In genomic region chr12:130639759-130640158, GRCh38 we compare ENCODE assay signal across 17 cellular contexts.
DNase-seq lines count a peak whose midpoint lies in the region; ATAC-seq and TF ChIP-seq lines count a peak whose summit lies in the region.
"Had no signal": no experiment of that assay in that cellular context is flagged by ENCODE, and none has a peak within 500 bp of the region (broad histone marks: within the 10 kb centered on the region; RNA-seq: fewer than 3 reads in every experiment).

No MANE protein-coding gene starts in this region.

- H3K27ac ChIP-seq in RWPE2 (ENCODE audit: poor library complexity, severe bottlenecking) = no peak overlapping the region
- H3K27ac ChIP-seq: 22Rv1, HL-60 had no signal

- TF ChIP-seq CTCF in RWPE2 (IDR thresholded peaks at IDR 0.05; ENCODE audit: poor library complexity, severe bottlenecking) = no peak
- no peak for TF ChIP-seq CTCF in mesothelial cell of epicardium (IDR thresholded peaks at IDR 0.05; ENCODE audit: unreplicated experiment)

- H3K4me1 ChIP-seq in RWPE2 (ENCODE audit: insufficient read depth, poor library complexity, severe bottlenecking) = no peaks in the 10 kb centered on the region
- H3K4me1 ChIP-seq: HAP-1 had no signal

- H3K4me3 ChIP-seq in RWPE2 (ENCODE audit: severe bottlenecking) = no peak overlapping the region
- H3K4me3 ChIP-seq: HAP-1 had no signal

- H3K9me3 Mint-ChIP-seq in mesothelial cell of epicardium = peaks cover 6% of the 10 kb centered on the region
- H3K9me3 Mint-ChIP-seq: CD4-positive, alpha-beta T cell had no signal

- no peaks in the 10 kb centered on the region for H3K9me3 ChIP-seq in RWPE2 (ENCODE audit: severe bottlenecking)
- H3K9me3 ChIP-seq: BE2C, HAP-1 had no signal

- peaks cover 6% of the 10 kb centered on the region for H3K27me3 ChIP-seq in RWPE2 (ENCODE audit: insufficient read depth, poor library complexity, severe bottlenecking)
- H3K27me3 ChIP-seq: BE2C had no signal

- peaks cover 25% of the 10 kb centered on the region for H3K27me3 Mint-ChIP-seq in mesothelial cell of epicardium (ENCODE audit: low read depth)

- ATAC-seq in RWPE2 (ENCODE audit: low read depth) = peak; percentile 49; the same call in 1 of the 3 replicates

- H3K36me3 ChIP-seq in RWPE2 (ENCODE audit: low read depth) = no peaks in the 10 kb centered on the region
- H3K36me3 ChIP-seq: HAP-1 had no signal

- H3K4me1 Mint-ChIP-seq in mesothelial cell of epicardium = peaks cover 10% of the 10 kb centered on the region

- no peaks in the 10 kb centered on the region for H3K36me3 Mint-ChIP-seq in mesothelial cell of epicardium

- peak in 2 of 3 experiments; percentile 26 to 58 for DNase-seq in NCI-H1417 (lab: John Stamatoyannopoulos, UW)
- DNase-seq in NCI-H1417 treated with DMSO at 0.1 percent for 48 hours (lab: John Stamatoyannopoulos, UW) = no peak
- peak; percentile 27 for DNase-seq in A172 (ENCODE audit: low spot score)
- DNase-seq in RWPE2 (ENCODE audit: low spot score) = no peak
- no peak for DNase-seq in mesothelial cell of epicardium (ENCODE audit: low spot score in 2 of 2, unreplicated experiment in 2 of 2)
- no peak for DNase-seq in ecto neural progenitor cell (ENCODE audit: low spot score)
- no peak for DNase-seq in NCI-H1105 treated with DMSO at 0.1 percent for 48 hours (lab: John Stamatoyannopoulos, UW)
- DNase-seq in NCI-H82 (lab: John Stamatoyannopoulos, UW) = no peak
- DNase-seq: BE2C; CD4-positive, alpha-beta T cell; MV-4-11; NCI-H1694 treated with DMSO at 0.1 percent for 48 hours; NK-92 treated with Interleukin-12 subunit alpha and Interleukin-12 subunit beta, amount 100 ng/mL, for 24 hours; RPMI8226 had no signal

- peak overlapping the region; percentile 37 for H3K27ac Mint-ChIP-seq in mesothelial cell of epicardium
- H3K27ac Mint-ChIP-seq: CD4-positive, alpha-beta T cell had no signal

- no peak overlapping the region for H3K4me3 Mint-ChIP-seq in mesothelial cell of epicardium
- H3K4me3 Mint-ChIP-seq: CD4-positive, alpha-beta T cell had no signal

Comparison
In these comparisons a context has a peak if more than half of its experiments do, and no peak if none do; other contexts are left out.
1. DNase-seq: peak in NCI-H1417 (2 of 3) and A172 (single experiment); none in NCI-H1417 treated with DMSO at 0.1 percent for 48 hours (single experiment), RWPE2 (single experiment), mesothelial cell of epicardium (0 of 2), ecto neural progenitor cell (single experiment), NCI-H1105 treated with DMSO at 0.1 percent for 48 hours (single experiment) and NCI-H82 (single experiment).